ENCODE assay signal across 8 cellular contexts in genomic region chr3:61561374-61562041, GRCh38. TPM values are rescaled to one million over a fixed set of nuclear protein-coding genes. Genes with fewer than 3 reads are reported as not detected.
A peak's percentile ranks its signal among the peaks of the same experiment; 100 is the strongest.
DNase-seq lines count a peak whose midpoint lies in the region; ATAC-seq and TF ChIP-seq lines count a peak whose summit lies in the region.

TSS of gene PTPRG (plus strand) at chr3:61561571. CDS start at chr3:61562288, 717 bp downstream.

- peak within 1 kb of the TSS; percentile 83 to 88 for H3K4me3 Mint-ChIP-seq in stimulated activated naive B cell treated with anti-CD40 and anti-IgM and Interleukin-4, amounts not matched to agents 10 μg/mL and 1 μg/mL and 100 μg/mL, for 72 hours

- CTCF ChIA-PET in SK-N-SH (lab: Yijun Ruan, JAX), result interaction anchor here (0.6 to 1.1 kb wide), 2 partner anchors 1135 to 1290 kb away, joined by 3 read pairs; no protein-coding TSS in a partner anchor

- H3K36me3 Mint-ChIP-seq in stimulated activated naive B cell treated with anti-CD40 and anti-IgM and Interleukin-4, amounts not matched to agents 10 μg/mL and 1 μg/mL and 100 μg/mL, for 72 hours, result peaks cover 0 to 4% of the 10 kb centered on the region in 2 donors

- DNase-seq in DMS53 treated with DMSO at 0.1 percent for 48 hours (lab: John Stamatoyannopoulos, UW; ENCODE audit: unreplicated experiment) (peak; percentile 46), LNCaP clone FGC (ENCODE audit: low read depth) (peak; percentile 85), SK-N-SH (peak; percentile 91), dermis blood vessel endothelial cell (peak; percentile 93), left lung (peak; percentile 85)
- peak; percentile 16 for DNase-seq in stimulated activated naive B cell treated with anti-CD40 and anti-IgM and Interleukin-4, amounts not matched to agents 10 μg/mL and 1 μg/mL and 100 μg/mL, for 72 hours

- H3K27ac ChIP-seq in SK-N-SH (ENCODE audit: low read depth in 2 of 2, low read length in 1 of 2) (peak within 1 kb of the TSS; percentile 74 to 93), left lung (peak within 1 kb of the TSS; percentile 90 to 95)

- no peak for TF ChIP-seq EP300 in SK-N-SH (IDR thresholded peaks at IDR 0.05; ENCODE audit: borderline replicate concordance in 1 of 2, low read depth in 1 of 2, low read length in 1 of 2)

- H3K27ac Mint-ChIP-seq in stimulated activated naive B cell treated with anti-CD40 and anti-IgM and Interleukin-4, amounts not matched to agents 10 μg/mL and 1 μg/mL and 100 μg/mL, for 72 hours, result peak within 1 kb of the TSS; percentile 65

- H3K79me2 ChIP-seq in SK-N-SH (ENCODE audit: insufficient read depth), result peaks cover 48% of the 10 kb centered on the region

- H3K9me3 Mint-ChIP-seq in stimulated activated naive B cell treated with anti-CD40 and anti-IgM and Interleukin-4, amounts not matched to agents 10 μg/mL and 1 μg/mL and 100 μg/mL, for 72 hours, result peaks cover 3 to 4% of the 10 kb centered on the region in 2 donors

- no peaks in the 10 kb centered on the region for H3K36me3 ChIP-seq in SK-N-SH (replicated peaks in 1 of 2; ENCODE audit: control insufficient read depth in 1 of 2, insufficient read depth in 2 of 2, low read length in 1 of 2)
- H3K36me3 ChIP-seq in left lung, result no peaks in the 10 kb centered on the region

- H4K20me1 ChIP-seq in SK-N-SH (ENCODE audit: insufficient read depth), result peaks cover 8% of the 10 kb centered on the region; the same call in 1 of the 2 replicates

- H3K27me3 Mint-ChIP-seq in stimulated activated naive B cell treated with anti-CD40 and anti-IgM and Interleukin-4, amounts not matched to agents 10 μg/mL and 1 μg/mL and 100 μg/mL, for 72 hours, result peaks cover 59 to 88% of the 10 kb centered on the region in 2 donors

- H2AFZ ChIP-seq in SK-N-SH (ENCODE audit: low read depth), result peak within 1 kb of the TSS; percentile 86

- peaks cover 9 to 12% of the 10 kb centered on the region in 2 experiments; a peak in 2 of 4 replicates for H3K4me1 ChIP-seq in SK-N-SH (ENCODE audit: control insufficient read depth in 1 of 2, insufficient read depth in 2 of 2, low read depth in 1 of 2, low read length in 1 of 2)
- peaks cover 9 to 28% of the 10 kb centered on the region in 2 donors for H3K4me1 ChIP-seq in left lung

- WGBS in SK-N-SH (ENCODE audit: low lambda C conversion rate), result 6% methylated on average over 11 of the region's 74 CpGs

- peak within 1 kb of the TSS; percentile 93 for H3K4me2 ChIP-seq in SK-N-SH

- TF ChIP-seq CTCF in LNCaP clone FGC (IDR thresholded peaks at IDR 0.05; ENCODE audit: control insufficient read depth, extremely low read depth, insufficient read depth) (no peak), SK-N-SH (IDR thresholded peaks at IDR 0.05) (no peak), left lung (IDR thresholded peaks at IDR 0.05) (no peak)

- peak; percentile 55 for ATAC-seq in GM21390 (IDR thresholded peaks at IDR 0.05; ENCODE audit: unreplicated experiment)
- peak; percentile 80 for ATAC-seq in left lung
- ATAC-seq in stimulated activated naive B cell treated with anti-CD40 and anti-IgM and Interleukin-4, amounts not matched to agents 10 μg/mL and 1 μg/mL and 100 μg/mL, for 72 hours (replicated peaks), result peak; percentile 64 to 65
- ATAC-seq in HG03045 (IDR thresholded peaks at IDR 0.05; ENCODE audit: unreplicated experiment), result no peak

- H3F3A ChIP-seq in SK-N-SH (replicated peaks; ENCODE audit: insufficient read depth), result no peaks in the 10 kb centered on the region

- H3K27me3 ChIP-seq in SK-N-SH (ENCODE audit: insufficient read depth), result no peaks in the 10 kb centered on the region; the same call in 1 of the 2 replicates
- peaks cover 0 to 70% of the 10 kb centered on the region in 2 donors for H3K27me3 ChIP-seq in left lung

- H3K4me1 Mint-ChIP-seq in stimulated activated naive B cell treated with anti-CD40 and anti-IgM and Interleukin-4, amounts not matched to agents 10 μg/mL and 1 μg/mL and 100 μg/mL, for 72 hours, result peaks cover 8 to 37% of the 10 kb centered on the region in 2 donors

- intact Hi-C loops in left lung (cut with DNase I), result loop anchor here in 1 of 2 donors (10.0 kb wide), 1 partner anchor 293 kb away; no protein-coding TSS in a partner anchor

- POLR2A ChIA-PET in SK-N-SH (lab: Yijun Ruan, JAX), result no interaction called here

- H3K9me2 ChIP-seq in SK-N-SH, result no peaks in the 10 kb centered on the region

- H3K4me3 ChIP-seq in LNCaP clone FGC (ENCODE audit: low read depth, low read length) (peak within 1 kb of the TSS; percentile 80), SK-N-SH (ENCODE audit: low read depth in 2 of 2, low read length in 1 of 2) (peak within 1 kb of the TSS; percentile 74 to 88), left lung (peak within 1 kb of the TSS; percentile 64 to 72)

- H3K9me3 ChIP-seq in SK-N-SH (no peaks in the 10 kb centered on the region), left lung (peaks cover 0 to 12% of the 10 kb centered on the region in 2 donors)

- TF ChIP-seq RAD21 in SK-N-SH (IDR thresholded peaks at IDR 0.05; ENCODE audit: low read length), result 0 out of 2 replicates have a peak, but pooled peaks have one; percentile 3

- H3K9ac ChIP-seq in SK-N-SH, result peak within 1 kb of the TSS; percentile 91

TF ChIP-seq in SK-N-SH, 30 proteins besides CTCF, POLR2A, EP300 and RAD21 (continues in another document):
- peak; percentile 92 for TF ChIP-seq MAX (IDR thresholded peaks at IDR 0.05; ENCODE audit: low read depth)
- TF ChIP-seq NFIC (IDR thresholded peaks at IDR 0.05; ENCODE audit: borderline replicate concordance), result peak; percentile 63; the same call in 1 of the 2 replicates
- TF ChIP-seq GABPA (IDR thresholded peaks at IDR 0.05; ENCODE audit: low read depth), result peak; percentile 51; the same call in 1 of the 2 replicates
- peak; percentile 5; the same call in 1 of the 2 replicates for TF ChIP-seq FOSL2 (IDR thresholded peaks at IDR 0.05; ENCODE audit: borderline replicate concordance, low read depth)
- no peak for TF ChIP-seq EZH2phosphoT487 (IDR thresholded peaks at IDR 0.05; ENCODE audit: borderline replicate concordance, low read depth)
- TF ChIP-seq REST (IDR thresholded peaks at IDR 0.05; ENCODE audit: low read depth, low read length), result peak; percentile 45; the same call in 1 of the 2 replicates
- TF ChIP-seq YY1 (IDR thresholded peaks at IDR 0.05; ENCODE audit: low read depth), result peak; percentile 42; the same call in 1 of the 2 replicates
- peak; percentile 93 for TF ChIP-seq TAF1 (IDR thresholded peaks at IDR 0.05; ENCODE audit: borderline replicate concordance, low read depth, low read length)
- no peak for TF ChIP-seq USF2 (IDR thresholded peaks at IDR 0.05; ENCODE audit: borderline replicate concordance, low read depth, low read length)
- TF ChIP-seq RFX5 (IDR thresholded peaks at IDR 0.05; ENCODE audit: low read length), result no peak
- TF ChIP-seq USF1 (IDR thresholded peaks at IDR 0.05; ENCODE audit: borderline replicate concordance, low read depth), result peak; percentile 48; the same call in 1 of the 2 replicates
- peak; percentile 62; the same call in 1 of the 2 replicates for TF ChIP-seq MXI1 (IDR thresholded peaks at IDR 0.05; ENCODE audit: low read depth, low read length)
- peak; percentile 78 for TF ChIP-seq ELF1 (IDR thresholded peaks at IDR 0.05)

RNA-seq across cellular contexts. Expression of gene PTPRG, which starts in this region (rescaled TPM):
- 14.1 and 14.3 TPM in 2 replicates for polyA plus RNA-seq in SK-N-SH (2012; rRNA removed)
- 16.9 and 20.3 TPM in 2 replicates for polyA plus RNA-seq in SK-N-SH (2012; cell fraction: cytosol; rRNA removed)
- 10.4 and 17.9 TPM in 2 replicates for polyA plus RNA-seq in SK-N-SH (2012; cell fraction: nucleus; rRNA removed)
- total RNA-seq in dermis blood vessel endothelial cell, result 25.6 and 26.0 TPM in 2 replicates
- total RNA-seq in left lung, result 10 to 100 TPM; 69.2 to 88.4 TPM

Comparison
In these comparisons a context has a peak if more than half of its experiments do, and no peak if none do; other contexts are left out.
1. DNase-seq: peak in every context shown above with its lines; median percentile 93 in dermis blood vessel endothelial cell; 91 in SK-N-SH; 85 in LNCaP clone FGC; 85 in left lung; 46 in DMS53 treated with DMSO at 0.1 percent for 48 hours; 16 in stimulated activated naive B cell treated with anti-CD40 and anti-IgM and Interleukin-4, amounts not matched to agents 10 μg/mL and 1 μg/mL and 100 μg/mL, for 72 hours.